20 cellular contexts compared by ENCODE assay signal in genomic region chr15:70341566-70341965, GRCh38.
"Had no signal": no experiment of that assay in that cellular context is flagged by ENCODE, and none has a peak within 500 bp of the region (broad histone marks: within the 10 kb centered on the region; RNA-seq: fewer than 3 reads in every experiment).

No MANE protein-coding gene starts in this region.

- H3K36me3 ChIP-seq: brain microvascular endothelial cell, left ventricle myocardium inferior, neutrophil, sigmoid colon, spleen, uterus had no signal

- H3K27ac ChIP-seq: brain microvascular endothelial cell, left ventricle myocardium inferior, neutrophil, parathyroid adenoma, sigmoid colon, spleen, uterus had no signal

- H3K4me3 Mint-ChIP-seq: activated CD8-positive, alpha-beta T cell treated with anti-CD3 and anti-CD28 coated beads for 36 hours; activated T-cell treated with anti-CD3 and anti-CD28 coated beads, Interleukin-2, amount 50 U/mL, for 72 hours; naive thymus-derived CD8-positive, alpha-beta T cell had no signal

- H3K36me3 Mint-ChIP-seq: naive thymus-derived CD8-positive, alpha-beta T cell had no signal

- ATAC-seq: activated CD8-positive, alpha-beta T cell treated with anti-CD3 and anti-CD28 coated beads for 36 hours; activated T-cell treated with anti-CD3 and anti-CD28 coated beads, Interleukin-2, amount 50 U/mL, for 72 hours; naive thymus-derived CD8-positive, alpha-beta T cell had no signal

- H3K27ac Mint-ChIP-seq: activated CD8-positive, alpha-beta T cell treated with anti-CD3 and anti-CD28 coated beads for 36 hours; activated T-cell treated with anti-CD3 and anti-CD28 coated beads, Interleukin-2, amount 50 U/mL, for 72 hours; naive thymus-derived CD8-positive, alpha-beta T cell had no signal

- H3K4me1 ChIP-seq: left ventricle myocardium inferior, parathyroid adenoma, uterus had no signal

- H3K4me3 ChIP-seq: left ventricle myocardium inferior, sigmoid colon, spleen, uterus had no signal

- DNase-seq: activated CD4-positive, alpha-beta T cell treated with anti-CD3 and anti-CD28 coated beads for 4 hours; activated CD8-positive, alpha-beta T cell treated with anti-CD3 and anti-CD28 coated beads for 36 hours; activated effector memory CD4-positive, alpha-beta T cell treated with anti-CD3 and anti-CD28 coated beads, Interleukin-2, amount 50 U/mL, for 16 hours; activated naive CD4-positive, alpha-beta T cell treated with anti-CD3 and anti-CD28 coated beads, Interleukin-2, amount 50 U/mL, for 16 hours; activated T-cell treated with anti-CD3 and anti-CD28 coated beads, Interleukin-2, amount 50 U/mL, for 72 hours; brain microvascular endothelial cell; central memory CD4-positive, alpha-beta T cell; erythroblast; left ventricle myocardium inferior; mesenchymal stem cell; sigmoid colon; spleen; stimulated activated CD4-positive, alpha-beta T cell treated with anti-CD3 and anti-CD28 coated beads, Interleukin-4, amount 100 ng/mL, for 4 hours; stimulated activated naive CD4-positive, alpha-beta T cell; SW 1271; T-helper 2 cell; uterus had no signal

- H3K27me3 ChIP-seq: brain microvascular endothelial cell, neutrophil, sigmoid colon, uterus had no signal

- H3K9me3 Mint-ChIP-seq: activated CD8-positive, alpha-beta T cell treated with anti-CD3 and anti-CD28 coated beads for 36 hours; naive thymus-derived CD8-positive, alpha-beta T cell had no signal

- H3K9me3 ChIP-seq: left ventricle myocardium inferior, neutrophil, sigmoid colon, spleen, uterus had no signal
